In the genomic region with DNA sequence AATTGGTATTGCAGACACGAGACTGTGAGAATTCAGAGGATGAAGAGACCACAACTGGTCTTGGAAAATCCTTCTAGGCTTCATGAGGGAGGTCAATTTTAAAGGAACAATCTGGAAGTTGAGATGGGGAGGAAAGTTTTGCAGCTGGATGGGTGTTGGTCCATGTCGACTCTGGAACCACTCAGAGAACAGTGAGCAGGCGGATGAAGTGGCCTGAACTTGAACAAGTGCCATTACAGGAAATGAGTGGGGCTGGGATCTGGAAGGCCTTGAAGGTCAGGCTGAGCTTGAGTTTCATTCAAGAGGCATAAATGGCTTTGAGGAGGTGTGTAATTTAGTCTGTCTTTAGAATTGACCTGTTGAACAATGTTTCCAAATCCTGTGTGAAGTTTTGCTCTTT, we compare ENCODE assay signal across 9 cellular contexts.
"Had no signal": no experiment of that assay in that cellular context is flagged by ENCODE, and none has a peak within 500 bp of the region (broad histone marks: within the 10 kb centered on the region; RNA-seq: fewer than 3 reads in every experiment).

No MANE protein-coding gene starts in this region.

- H3K27ac ChIP-seq: GM23248, HL-60 had no signal

- ATAC-seq: HCT116, HepG2 had no signal

- DNase-seq: GM23248, GOT3, H7, HFFc6, KBM-7 had no signal

- H3K36me3 ChIP-seq: HAP-1 had no signal

- H3K4me3 ChIP-seq: GM23248, HAP-1 had no signal

- H2AFZ ChIP-seq: GM23248 had no signal

- H3K4me1 ChIP-seq: HAP-1 had no signal

- H3K9ac ChIP-seq: GM23248 had no signal
